In the genomic region with DNA sequence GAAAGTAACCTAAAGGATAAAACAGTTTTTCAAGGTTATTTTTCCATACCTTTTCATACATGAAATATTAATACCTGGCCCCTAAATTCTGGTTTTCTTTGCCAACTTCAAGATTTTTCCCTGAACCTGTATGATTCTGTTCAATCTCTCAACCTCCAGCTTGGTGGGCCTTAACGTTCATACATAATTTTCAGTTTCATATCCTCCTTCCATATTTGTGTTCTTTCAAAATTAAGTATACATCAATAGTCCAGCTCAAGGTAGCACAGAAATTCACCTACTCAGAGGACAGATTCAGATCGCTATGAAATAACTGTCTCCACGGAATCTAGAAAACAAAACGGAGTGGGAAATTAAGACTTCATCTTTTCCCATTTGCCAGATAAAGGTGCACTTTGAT, we compare ENCODE assay signal across 11 cellular contexts.
"Had no signal": no experiment of that assay in that cellular context is flagged by ENCODE, and none has a peak within 500 bp of the region (broad histone marks: within the 10 kb centered on the region; RNA-seq: fewer than 3 reads in every experiment).

No MANE protein-coding gene starts in this region.

- H3K4me1 ChIP-seq: HAP-1 had no signal

- H3K4me3 ChIP-seq: GM23248, HAP-1 had no signal

- FAIRE-seq: HepG2 had no signal

- H3K36me3 ChIP-seq: HAP-1 had no signal

- H3K4me2 ChIP-seq: KMS-11 had no signal

- H3K27ac ChIP-seq: GM23248, HL-60, KMS-11 had no signal

- ATAC-seq: HCT116, HepG2 had no signal

- H3K9me3 ChIP-seq: HAP-1 had no signal

- H3K9ac ChIP-seq: GM23248, KMS-11 had no signal

- DNase-seq: GM23248, GOT3, H7, HFFc6, Karpas-422, KBM-7 had no signal

- H2AFZ ChIP-seq: GM23248 had no signal
